1 cellular context compared by ENCODE assay signal in genomic region chr18:3447895-3448844, GRCh38.
TF ChIP-seq lines count a peak whose summit lies in the region.

No MANE protein-coding gene starts in this region.

TF ChIP-seq in HepG2, 621 proteins besides CTCF, POLR2A, EP300 and RAD21 (continued from another document):
- TF ChIP-seq, protein P1, sequence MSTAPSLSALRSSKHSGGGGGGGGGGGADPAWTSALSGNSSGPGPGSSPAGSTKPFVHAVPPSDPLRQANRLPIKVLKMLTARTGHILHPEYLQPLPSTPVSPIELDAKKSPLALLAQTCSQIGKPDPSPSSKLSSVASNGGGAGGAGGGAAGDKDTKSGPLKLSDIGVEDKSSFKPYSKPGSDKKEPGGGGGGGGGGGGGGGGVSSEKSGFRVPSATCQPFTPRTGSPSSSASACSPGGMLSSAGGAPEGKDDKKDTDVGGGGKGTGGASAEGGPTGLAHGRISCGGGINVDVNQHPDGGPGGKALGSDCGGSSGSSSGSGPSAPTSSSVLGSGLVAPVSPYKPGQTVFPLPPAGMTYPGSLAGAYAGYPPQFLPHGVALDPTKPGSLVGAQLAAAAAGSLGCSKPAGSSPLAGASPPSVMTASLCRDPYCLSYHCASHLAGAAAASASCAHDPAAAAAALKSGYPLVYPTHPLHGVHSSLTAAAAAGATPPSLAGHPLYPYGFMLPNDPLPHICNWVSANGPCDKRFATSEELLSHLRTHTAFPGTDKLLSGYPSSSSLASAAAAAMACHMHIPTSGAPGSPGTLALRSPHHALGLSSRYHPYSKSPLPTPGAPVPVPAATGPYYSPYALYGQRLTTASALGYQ (CRISPR knock-in tag; IDR thresholded peaks at IDR 0.05) = peak; percentile 73; the same call in 1 of the 2 replicates
- peak; percentile 28; the same call in 1 of the 2 replicates for TF ChIP-seq THRA (CRISPR knock-in tag; IDR thresholded peaks at IDR 0.05; ENCODE audit: borderline replicate concordance)
- peak; percentile 73; the same call in 1 of the 2 replicates for TF ChIP-seq ZNF333 (CRISPR knock-in tag; IDR thresholded peaks at IDR 0.05; ENCODE audit: borderline replicate concordance)
- TF ChIP-seq ZBTB7B (CRISPR knock-in tag; IDR thresholded peaks at IDR 0.05) = peak; percentile 92
- TF ChIP-seq SPEN (CRISPR knock-in tag; IDR thresholded peaks at IDR 0.05; ENCODE audit: low read depth) = peak; percentile 21; the same call in 1 of the 2 replicates
- TF ChIP-seq DR1 (CRISPR knock-in tag; IDR thresholded peaks at IDR 0.05) = peak; percentile 47; the same call in 1 of the 2 replicates
- peak; percentile 86 for TF ChIP-seq KDM5B (CRISPR knock-in tag; IDR thresholded peaks at IDR 0.05; ENCODE audit: borderline replicate concordance)
- 0 out of 2 replicates have a peak, but pooled peaks have one; percentile 49 for TF ChIP-seq PRDM15 (CRISPR knock-in tag; IDR thresholded peaks at IDR 0.05)
- no peak for TF ChIP-seq DNMT3B (CRISPR knock-in tag; conservative IDR thresholded peaks at IDR 0.05)
- TF ChIP-seq KLF15 (CRISPR knock-in tag; IDR thresholded peaks at IDR 0.05; ENCODE audit: borderline replicate concordance) = peak; percentile 75; the same call in 1 of the 2 replicates
- TF ChIP-seq ZNF446 (CRISPR knock-in tag; IDR thresholded peaks at IDR 0.05) = peak; percentile 74; the same call in 1 of the 2 replicates
- TF ChIP-seq ZNF331 (CRISPR knock-in tag; IDR thresholded peaks at IDR 0.05) = peak; percentile 97
- TF ChIP-seq ZNF12 (CRISPR knock-in tag; IDR thresholded peaks at IDR 0.05) = peak; percentile 38; the same call in 1 of the 2 replicates
